ENCODE assay signal across 11 cellular contexts in the genomic region with DNA sequence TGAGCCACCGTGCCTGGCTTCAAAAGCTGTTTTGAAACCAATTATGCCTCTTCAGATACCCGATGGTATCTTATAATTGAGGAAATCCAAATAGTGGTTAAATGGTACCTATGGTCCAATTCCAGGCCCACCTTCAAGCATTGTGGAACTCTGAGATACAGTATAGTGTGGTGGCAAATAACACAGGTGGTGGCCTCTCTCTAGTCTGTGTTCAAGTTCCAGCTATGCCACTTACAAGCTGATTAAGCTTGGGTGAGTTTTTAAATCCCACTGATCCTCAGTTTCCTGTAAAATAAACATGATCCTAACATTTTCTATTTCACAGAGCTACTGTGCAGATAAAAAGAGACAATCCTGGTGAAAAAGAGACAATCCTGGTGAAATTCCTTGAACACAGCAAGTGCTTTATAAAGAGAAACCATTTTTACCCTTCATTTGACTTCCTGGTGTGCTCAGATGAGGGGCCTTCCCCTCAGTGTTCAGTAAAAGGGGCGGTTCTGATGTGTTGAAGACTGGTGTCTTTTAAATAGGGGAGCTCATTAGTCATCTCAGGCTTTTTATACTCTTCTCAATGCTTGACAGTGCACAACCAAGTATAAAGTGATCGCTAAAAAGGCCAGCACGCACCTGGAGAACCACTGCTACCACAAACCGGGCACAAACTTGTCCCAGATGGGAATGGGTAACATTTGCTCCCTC. TPM values are rescaled to one million over a fixed set of nuclear protein-coding genes. Genes with fewer than 3 reads are reported as not detected.
DNase-seq lines count a peak whose midpoint lies in the region; ATAC-seq and TF ChIP-seq lines count a peak whose summit lies in the region.
"Had no signal": no experiment of that assay in that cellular context is flagged by ENCODE, and none has a peak within 500 bp of the region (broad histone marks: within the 10 kb centered on the region; RNA-seq: fewer than 3 reads in every experiment).

No MANE protein-coding gene starts in this region.

- H3K27ac ChIP-seq in testis (no peak overlapping the region), thyroid gland (no peak overlapping the region), caudate nucleus (ENCODE audit: low read depth, low read length) (no peak overlapping the region)

- DNase-seq in activated CD8-positive, alpha-beta memory T cell treated with anti-CD3 and anti-CD28 coated beads, Interleukin-2, amount 10 ng/mL, durations not matched to agents 7 days and 5 days: peak; percentile 59
- DNase-seq in activated CD8-positive, alpha-beta memory T cell treated with anti-CD3 and anti-CD28 coated beads for 24 hours: no peak
- DNase-seq in stimulated activated effector memory CD8-positive, alpha-beta T cell treated with anti-CD3 and anti-CD28 coated beads, Interleukin-12 subunit alpha, Interleukin-12 subunit beta, amount 100 ng/mL, for 72 hours (ENCODE audit: low spot score in 2 of 2): no peak
- no peak for DNase-seq in testis
- DNase-seq in thyroid gland: no peak
- DNase-seq in caudate nucleus (lab: John Stamatoyannopoulos, UW): no peak

- TF ChIP-seq POLR2A in testis (IDR thresholded peaks at IDR 0.05) (no peak), thyroid gland (IDR thresholded peaks at IDR 0.05) (no peak)

- peak overlapping the region; percentile 86 for H3K27ac Mint-ChIP-seq in activated CD8-positive, alpha-beta memory T cell treated with anti-CD3 and anti-CD28 coated beads, Interleukin-2, amount 10 ng/mL, durations not matched to agents 7 days and 5 days
- peak overlapping the region; percentile 37 for H3K27ac Mint-ChIP-seq in stimulated activated effector memory CD8-positive, alpha-beta T cell treated with anti-CD3 and anti-CD28 coated beads, Interleukin-12 subunit alpha, Interleukin-12 subunit beta, amount 100 ng/mL, for 72 hours

- H3K4me1 Mint-ChIP-seq in activated CD8-positive, alpha-beta memory T cell treated with anti-CD3 and anti-CD28 coated beads, Interleukin-2, amount 10 ng/mL, durations not matched to agents 7 days and 5 days: peaks cover 58% of the 10 kb centered on the region
- H3K4me1 Mint-ChIP-seq in stimulated activated effector memory CD8-positive, alpha-beta T cell treated with anti-CD3 and anti-CD28 coated beads, Interleukin-12 subunit alpha, Interleukin-12 subunit beta, amount 100 ng/mL, for 72 hours: peaks cover 27% of the 10 kb centered on the region
- H3K4me1 Mint-ChIP-seq: neural crest cell had no signal

- CTCF ChIA-PET in activated CD8-positive, alpha-beta memory T cell treated with anti-CD3 and anti-CD28 coated beads, Interleukin-2, amount 10 ng/mL, durations not matched to agents 7 days and 5 days (lab: Charles Lee): interaction anchor here (1.0 to 3.9 kb wide), 6 partner anchors 9 to 77 kb away, joined by 3 to 13 read pairs (median 5); no protein-coding TSS in a partner anchor

- H3K9me3 ChIP-seq in testis (no peaks in the 10 kb centered on the region), thyroid gland (no peaks in the 10 kb centered on the region)

- H3K27me3 Mint-ChIP-seq in activated CD8-positive, alpha-beta memory T cell treated with anti-CD3 and anti-CD28 coated beads, Interleukin-2, amount 10 ng/mL, durations not matched to agents 7 days and 5 days: no peaks in the 10 kb centered on the region

- no peaks in the 10 kb centered on the region for H3K9me3 Mint-ChIP-seq in activated CD8-positive, alpha-beta memory T cell treated with anti-CD3 and anti-CD28 coated beads, Interleukin-2, amount 10 ng/mL, durations not matched to agents 7 days and 5 days (ENCODE audit: low read depth)
- no peaks in the 10 kb centered on the region for H3K9me3 Mint-ChIP-seq in stimulated activated effector memory CD8-positive, alpha-beta T cell treated with anti-CD3 and anti-CD28 coated beads, Interleukin-12 subunit alpha, Interleukin-12 subunit beta, amount 100 ng/mL, for 72 hours

- H3K4me3 ChIP-seq in testis: no peak overlapping the region
- H3K4me3 ChIP-seq in thyroid gland (replicated peaks in 1 of 3): no peak overlapping the region

- H3K27me3 ChIP-seq in testis: no peaks in the 10 kb centered on the region
- H3K27me3 ChIP-seq in thyroid gland: no peaks in the 10 kb centered on the region

- H3K4me1 ChIP-seq in testis (no peaks in the 10 kb centered on the region), thyroid gland (no peaks in the 10 kb centered on the region)

- 91 to 93% methylated on average over 5 to 6 of the region's 6 CpGs for WGBS in testis, 2 donors
- 82 to 93% methylated on average over 5 to 6 of the region's 6 CpGs for WGBS in thyroid gland, 2 donors

- TF ChIP-seq CTCF in testis (IDR thresholded peaks at IDR 0.05) (no peak), thyroid gland (IDR thresholded peaks at IDR 0.05) (no peak)

- intact Hi-C loops in testis (cut with DNase I; ENCODE audit: low total_unique reads) (no loop called here), thyroid gland (cut with DNase I) (no loop called here)

- peak; percentile 90 for ATAC-seq in activated CD8-positive, alpha-beta memory T cell treated with anti-CD3 and anti-CD28 coated beads, Interleukin-2, amount 10 ng/mL, durations not matched to agents 7 days and 5 days
- peak; percentile 79 for ATAC-seq in GM21717 (IDR thresholded peaks at IDR 0.05; ENCODE audit: unreplicated experiment)
- peak; percentile 96 for ATAC-seq in HG03521 (IDR thresholded peaks at IDR 0.05; ENCODE audit: unreplicated experiment)
- peak; percentile 92 for ATAC-seq in stimulated activated effector memory CD8-positive, alpha-beta T cell treated with anti-CD3 and anti-CD28 coated beads, Interleukin-12 subunit alpha, Interleukin-12 subunit beta, amount 100 ng/mL, for 72 hours

- H3K4me3 Mint-ChIP-seq in activated CD8-positive, alpha-beta memory T cell treated with anti-CD3 and anti-CD28 coated beads, Interleukin-2, amount 10 ng/mL, durations not matched to agents 7 days and 5 days: no peak overlapping the region
- no peak overlapping the region for H3K4me3 Mint-ChIP-seq in stimulated activated effector memory CD8-positive, alpha-beta T cell treated with anti-CD3 and anti-CD28 coated beads, Interleukin-12 subunit alpha, Interleukin-12 subunit beta, amount 100 ng/mL, for 72 hours
- H3K4me3 Mint-ChIP-seq: neural crest cell had no signal

- H3K36me3 ChIP-seq in testis (ENCODE audit: low read depth, missing control alignments): no peaks in the 10 kb centered on the region
- no peaks in the 10 kb centered on the region for H3K36me3 ChIP-seq in thyroid gland

- peaks cover 7% of the 10 kb centered on the region for H3K36me3 Mint-ChIP-seq in activated CD8-positive, alpha-beta memory T cell treated with anti-CD3 and anti-CD28 coated beads, Interleukin-2, amount 10 ng/mL, durations not matched to agents 7 days and 5 days
- H3K36me3 Mint-ChIP-seq in stimulated activated effector memory CD8-positive, alpha-beta T cell treated with anti-CD3 and anti-CD28 coated beads, Interleukin-12 subunit alpha, Interleukin-12 subunit beta, amount 100 ng/mL, for 72 hours: no peaks in the 10 kb centered on the region

RNA-seq across cellular contexts. Expression of a gene that starts 30.8 kb away (rescaled TPM):
- 10 to 100 TPM in 1 of 2 experiments, 1 to 10 TPM in 1; 5.9 to 12.7 TPM for total RNA-seq in activated CD8-positive, alpha-beta memory T cell treated with anti-CD3 and anti-CD28 coated beads, Interleukin-2, amount 10 ng/mL, durations not matched to agents 7 days and 5 days
- total RNA-seq in testis (not detected), thyroid gland (not detected)
- polyA plus RNA-seq in testis (ENCODE audit: insufficient read depth, low read depth, low replicate concordance): 0.84 TPM
- total RNA-seq: fibroblast of villous mesenchyme, neural crest cell had no signal
- polyA plus RNA-seq: AG04450 had no signal

Comparison
In these comparisons a context has a peak if more than half of its experiments do, and no peak if none do; other contexts are left out.
1. RNA of a gene that starts 30.8 kb away (total RNA-seq): 5.9 to 12.7 TPM in activated CD8-positive, alpha-beta memory T cell treated with anti-CD3 and anti-CD28 coated beads, Interleukin-2, amount 10 ng/mL, durations not matched to agents 7 days and 5 days; not detected in thyroid gland and not detected in testis; every median in the first group is over 4 times any median in the second.
2. Peak in every context shown above with its lines, with median percentiles within 50 percentile points of each other: ATAC-seq.